In genomic region chr6:154611241-154611640, GRCh38 we compare ENCODE assay signal across 28 cellular contexts.
DNase-seq lines count a peak whose midpoint lies in the region; ATAC-seq and TF ChIP-seq lines count a peak whose summit lies in the region.
"Had no signal": no experiment of that assay in that cellular context is flagged by ENCODE, and none has a peak within 500 bp of the region (broad histone marks: within the 10 kb centered on the region; RNA-seq: fewer than 3 reads in every experiment).

No MANE protein-coding gene starts in this region.

- no peaks in the 10 kb centered on the region for H3K4me1 ChIP-seq in upper lobe of right lung
- H3K4me1 ChIP-seq: left lung had no signal

- POLR2A ChIA-PET in activated CD4-positive, alpha-beta T cell treated with anti-CD3 and anti-CD28 coated beads for 36 hours (lab: Charles Lee): no interaction called here

- H3K27ac ChIP-seq in upper lobe of right lung: no peak overlapping the region
- H3K27ac ChIP-seq: hepatocyte, left lung, pancreas, upper lobe of left lung had no signal

- peak; percentile 48 for ATAC-seq in activated CD4-positive, alpha-beta T cell treated with anti-CD3 and anti-CD28 coated beads for 36 hours
- ATAC-seq in GM21360 (IDR thresholded peaks at IDR 0.05; ENCODE audit: unreplicated experiment) (peak; percentile 52), HG02885 (IDR thresholded peaks at IDR 0.05; ENCODE audit: poor library complexity, unreplicated experiment) (peak; percentile 33), upper lobe of right lung (no peak), HG03460 (IDR thresholded peaks at IDR 0.05; ENCODE audit: unreplicated experiment) (no peak), GM18502 (IDR thresholded peaks at IDR 0.05; ENCODE audit: poor library complexity, unreplicated experiment) (no peak)
- ATAC-seq: left lung, pancreas, right cardiac atrium, SK-N-SH treated with all-trans-retinoic acid at 6 μM for 48 hours, WTC11 had no signal

- intact Hi-C loops in activated CD4-positive, alpha-beta T cell treated with anti-CD3 and anti-CD28 coated beads for 36 hours (cut with DNase I, micrococcal nuclease): no loop called here
- intact Hi-C loops in upper lobe of right lung (cut with DNase I): no loop called here

- H3K4me3 ChIP-seq in upper lobe of right lung: no peak overlapping the region
- H3K4me3 ChIP-seq: hepatocyte, left lung, pancreas, upper lobe of left lung had no signal

- H3K27me3 ChIP-seq in upper lobe of right lung: no peaks in the 10 kb centered on the region
- H3K27me3 ChIP-seq: hepatocyte, left lung, pancreas, upper lobe of left lung had no signal

- no peaks in the 10 kb centered on the region for H3K36me3 ChIP-seq in upper lobe of right lung
- H3K36me3 ChIP-seq: left lung, pancreas, upper lobe of left lung had no signal

- no peaks in the 10 kb centered on the region for H3K9me3 ChIP-seq in upper lobe of right lung
- H3K9me3 ChIP-seq: left lung, pancreas, upper lobe of left lung had no signal

- no peak overlapping the region for H3K4me3 Mint-ChIP-seq in activated CD4-positive, alpha-beta T cell treated with anti-CD3 and anti-CD28 coated beads for 36 hours
- H3K4me3 Mint-ChIP-seq: activated CD4-positive, alpha-beta memory T cell treated with anti-CD3 and anti-CD28 coated beads, Interleukin-2, amount 10 ng/mL, durations not matched to agents 7 days and 5 days; activated naive CD8-positive, alpha-beta T cell; CD4-positive, alpha-beta memory T cell; central memory CD8-positive, alpha-beta T cell; immature natural killer cell; mesothelial cell of epicardium; nephron; WTC11 had no signal

- CTCF ChIA-PET in activated CD4-positive, alpha-beta T cell treated with anti-CD3 and anti-CD28 coated beads for 36 hours (lab: Charles Lee): interaction anchor here (0.8 kb wide), 1 partner anchor 64 kb away, joined by 3 read pairs; no protein-coding TSS in a partner anchor

- H3K27ac Mint-ChIP-seq in activated CD4-positive, alpha-beta T cell treated with anti-CD3 and anti-CD28 coated beads for 36 hours: no peak overlapping the region
- H3K27ac Mint-ChIP-seq: activated CD4-positive, alpha-beta memory T cell treated with anti-CD3 and anti-CD28 coated beads, Interleukin-2, amount 10 ng/mL, durations not matched to agents 7 days and 5 days; activated naive CD8-positive, alpha-beta T cell; CD4-positive, alpha-beta memory T cell; immature natural killer cell; mesothelial cell of epicardium; WTC11 had no signal

- DNase-seq in activated CD4-positive, alpha-beta T cell treated with anti-CD3 and anti-CD28 coated beads for 36 hours: no peak
- no peak for DNase-seq in activated CD4-positive, alpha-beta T cell treated with anti-CD3 and anti-CD28 coated beads, Interleukin-2, amount 50 U/mL, for 4 hours
- DNase-seq in kidney tubule cell (ENCODE audit: low spot score) (peak; percentile 10), upper lobe of right lung (no peak)
- DNase-seq: 8988T; activated CD4-positive, alpha-beta memory T cell treated with anti-CD3 and anti-CD28 coated beads, Interleukin-2, amount 10 ng/mL, durations not matched to agents 7 days and 5 days; DMS 273 treated with DMSO at 0.1 percent for 48 hours; immature natural killer cell; left lung; NCI-H1436; NCI-H526 treated with DMSO at 0.1 percent for 48 hours; pancreas; right cardiac atrium; stimulated activated CD4-positive, alpha-beta T cell treated with anti-CD3 and anti-CD28 coated beads, Interleukin-12 subunit alpha, Interleukin-12 subunit beta, amount 100 ng/mL, for 4 hours; T1000; upper lobe of left lung had no signal

- H3K36me3 Mint-ChIP-seq in activated CD4-positive, alpha-beta T cell treated with anti-CD3 and anti-CD28 coated beads for 36 hours (ENCODE audit: low read depth): no peaks in the 10 kb centered on the region
- H3K36me3 Mint-ChIP-seq: activated naive CD8-positive, alpha-beta T cell; CD4-positive, alpha-beta memory T cell; immature natural killer cell; mesothelial cell of epicardium; WTC11 had no signal

- H3K4me1 Mint-ChIP-seq in activated CD4-positive, alpha-beta T cell treated with anti-CD3 and anti-CD28 coated beads for 36 hours: peaks cover 39% of the 10 kb centered on the region

- H3K9me3 Mint-ChIP-seq in activated CD4-positive, alpha-beta T cell treated with anti-CD3 and anti-CD28 coated beads for 36 hours (ENCODE audit: low read depth): no peaks in the 10 kb centered on the region
- H3K9me3 Mint-ChIP-seq: activated CD4-positive, alpha-beta memory T cell treated with anti-CD3 and anti-CD28 coated beads, Interleukin-2, amount 10 ng/mL, durations not matched to agents 7 days and 5 days; central memory CD8-positive, alpha-beta T cell; mesothelial cell of epicardium; nephron; WTC11 had no signal

- peaks cover 4% of the 10 kb centered on the region for H3K27me3 Mint-ChIP-seq in activated CD4-positive, alpha-beta T cell treated with anti-CD3 and anti-CD28 coated beads for 36 hours
- H3K27me3 Mint-ChIP-seq: activated naive CD8-positive, alpha-beta T cell had no signal

- TF ChIP-seq CTCF in upper lobe of right lung (IDR thresholded peaks at IDR 0.05): no peak

Comparison
In these comparisons a context has a peak if more than half of its experiments do, and no peak if none do; other contexts are left out.
1. ATAC-seq: peak in activated CD4-positive, alpha-beta T cell treated with anti-CD3 and anti-CD28 coated beads for 36 hours (single experiment), GM21360 (single experiment) and HG02885 (single experiment); none in upper lobe of right lung (single experiment), HG03460 (single experiment) and GM18502 (single experiment).